In genomic region chr13:29850213-29850898, GRCh38 we compare ENCODE assay signal across 8 cellular contexts. TPM values are rescaled to one million over a fixed set of nuclear protein-coding genes. Genes with fewer than 3 reads are reported as not detected.
DNase-seq lines count a peak whose midpoint lies in the region; ATAC-seq, FAIRE-seq and TF ChIP-seq lines count a peak whose summit lies in the region.

Gene UBL3 (minus strand): TSS chr13:29850617. CDS start chr13:29849538, 1,079 bp downstream.

- H3K4me2 ChIP-seq in astrocyte (ENCODE audit: low read length): peak within 1 kb of the TSS; percentile 93

- peaks cover 27% of the 10 kb centered on the region for H4K20me1 ChIP-seq in astrocyte (ENCODE audit: insufficient read depth, low read length)

- intact Hi-C loops in uterus (cut with DNase I; ENCODE audit: low total_unique reads): no loop called here

- no peak within 1 kb of the TSS for H2AFZ ChIP-seq in astrocyte (ENCODE audit: low read depth, low read length)

- FAIRE-seq in astrocyte (lab: Jason Lieb, UNC): no peak

- H3K9ac ChIP-seq in astrocyte (ENCODE audit: low read length): peak within 1 kb of the TSS; percentile 98

- H3K4me3 Mint-ChIP-seq in astrocyte (ENCODE audit: unreplicated experiment): peak within 1 kb of the TSS; percentile 96

- TF ChIP-seq CTCF in astrocyte (IDR thresholded peaks at IDR 0.05; ENCODE audit: insufficient read depth, low read depth, low read length) (no peak), uterus (IDR thresholded peaks at IDR 0.05) (no peak)

- H3K27me3 ChIP-seq in astrocyte (ENCODE audit: insufficient read depth, low read length) (no peaks in the 10 kb centered on the region), uterus (no peaks in the 10 kb centered on the region)

- peak within 1 kb of the TSS; percentile 95 for H3K27ac Mint-ChIP-seq in astrocyte (ENCODE audit: unreplicated experiment)

- peaks cover 14% of the 10 kb centered on the region for H3K4me1 Mint-ChIP-seq in astrocyte (ENCODE audit: low read depth, unreplicated experiment)

- TF ChIP-seq POLR2A in uterus (IDR thresholded peaks at IDR 0.05): peak; percentile 75 to 91

- ATAC-seq in GM18508 (IDR thresholded peaks at IDR 0.05; ENCODE audit: insufficient read depth, unreplicated experiment) (peak; percentile 55), HG02981 (IDR thresholded peaks at IDR 0.05; ENCODE audit: unreplicated experiment) (peak; percentile 89)

- peaks cover 44% of the 10 kb centered on the region for H3K79me2 ChIP-seq in astrocyte (ENCODE audit: insufficient read depth, low read length)

- H3K9me3 ChIP-seq in astrocyte (ENCODE audit: insufficient read depth, low read depth, low read length): no peaks in the 10 kb centered on the region
- H3K9me3 ChIP-seq in uterus: no peaks in the 10 kb centered on the region

- peaks cover 6% of the 10 kb centered on the region for H3K36me3 Mint-ChIP-seq in astrocyte (ENCODE audit: low read depth, unreplicated experiment)

- peak within 1 kb of the TSS; percentile 92 for H3K27ac ChIP-seq in astrocyte (ENCODE audit: low read depth, low read length)
- peak within 1 kb of the TSS; percentile 99 for H3K27ac ChIP-seq in uterus

- H3K4me3 ChIP-seq in astrocyte (ENCODE audit: insufficient read depth, low read depth, low read length) (peak within 1 kb of the TSS; percentile 97), uterus (peak within 1 kb of the TSS; percentile 69 to 72)

- peak; percentile 54 for DNase-seq in NCI-H2029 treated with DMSO at 0.1 percent for 48 hours (lab: John Stamatoyannopoulos, UW)
- peak; percentile 90 for DNase-seq in T-helper 22 cell (ENCODE audit: low read depth)
- DNase-seq in astrocyte (ENCODE audit: low read depth): peak; percentile 92
- peak; percentile 93 for DNase-seq in hepatic stellate cell (ENCODE audit: low spot score)
- DNase-seq in putamen (ENCODE audit: low spot score): peak; percentile 98
- DNase-seq in uterus: peak; percentile 96 to 98

- H3K27me3 Mint-ChIP-seq in astrocyte (ENCODE audit: low read depth, unreplicated experiment): no peaks in the 10 kb centered on the region

- no peaks in the 10 kb centered on the region for H3K36me3 ChIP-seq in astrocyte (ENCODE audit: insufficient read depth, low read length)
- H3K36me3 ChIP-seq in uterus: no peaks in the 10 kb centered on the region

- peaks cover 6% of the 10 kb centered on the region for H3K4me1 ChIP-seq in astrocyte (ENCODE audit: insufficient read depth, low read length)
- H3K4me1 ChIP-seq in uterus: peaks cover 0 to 5% of the 10 kb centered on the region in 2 donors

- no peaks in the 10 kb centered on the region for H3K9me3 Mint-ChIP-seq in astrocyte (ENCODE audit: unreplicated experiment)

RNA-seq across cellular contexts. Expression of gene UBL3, which starts in this region (rescaled TPM):
- 42.9 and 48.5 TPM in 2 replicates for total RNA-seq in astrocyte
- 10 to 100 TPM; 30.2 to 59.7 (median 56.8) TPM for total RNA-seq in uterus

Comparison
In these comparisons a context has a peak if more than half of its experiments do, and no peak if none do; other contexts are left out.
1. Peak in every context shown above with its lines: DNase-seq, ATAC-seq, H3K4me3 ChIP-seq and H3K27ac ChIP-seq.